8 cellular contexts compared by ENCODE assay signal in the genomic region with DNA sequence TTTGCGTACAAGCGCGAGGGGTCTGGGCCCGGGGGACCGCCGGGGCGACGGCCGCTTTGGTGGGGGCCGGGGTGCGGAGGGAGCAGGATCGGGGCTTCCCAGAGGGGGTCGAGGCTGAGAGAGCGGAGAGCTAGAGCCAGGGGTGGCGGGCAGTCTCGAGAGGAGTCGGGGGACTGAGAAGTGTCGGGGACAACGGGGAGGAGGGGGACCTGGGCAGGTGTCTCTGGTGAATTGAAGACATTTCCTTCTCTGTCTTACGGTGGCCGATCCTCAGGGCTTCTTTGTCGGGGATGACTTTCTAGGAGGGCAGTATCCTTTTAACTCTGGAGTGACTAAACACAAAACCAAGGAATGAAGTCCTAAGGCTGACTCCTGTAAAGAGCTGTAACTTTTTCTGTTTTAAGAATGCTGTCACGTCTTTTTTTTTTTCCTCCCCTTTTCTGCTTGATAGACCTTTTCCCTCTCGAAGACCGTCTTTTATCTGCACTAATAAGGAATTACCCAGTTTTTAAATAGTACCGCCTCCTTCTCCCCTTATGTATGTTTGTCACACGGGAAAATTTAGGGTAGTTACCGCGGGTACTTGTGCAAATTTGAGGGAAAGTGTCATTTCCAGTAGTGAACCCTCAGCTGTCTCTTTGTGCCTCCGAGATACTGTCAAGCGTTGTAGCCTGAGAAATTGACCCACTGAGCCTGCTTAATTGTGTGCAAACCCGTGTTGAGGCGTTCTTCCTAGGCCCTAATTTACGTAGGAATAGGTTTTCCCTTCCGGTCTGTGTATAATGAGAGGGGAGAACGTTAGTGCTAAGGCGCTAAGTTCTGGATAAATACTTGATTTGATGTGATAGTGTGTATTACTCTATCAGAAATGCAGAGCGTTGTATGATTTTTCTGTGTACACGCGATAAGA. TPM values are rescaled to one million over a fixed set of nuclear protein-coding genes. Genes with fewer than 3 reads are reported as not detected.
DNase-seq lines count a peak whose midpoint lies in the region; ATAC-seq and TF ChIP-seq lines count a peak whose summit lies in the region.

No MANE protein-coding gene starts in this region.

- TF ChIP-seq EP300 in sigmoid colon (IDR thresholded peaks at IDR 0.05): no peak

- DNase-seq in DMS79 treated with DMSO at 0.1 percent for 48 hours (lab: John Stamatoyannopoulos, UW) (peak; percentile 70), HuH-7.5 (ENCODE audit: low spot score) (peak; percentile 15), right cardiac atrium (no peak), sigmoid colon (peak; percentile 69), MV-4-11 (lab: John Stamatoyannopoulos, UW) (no peak)
- no peak for DNase-seq in activated T-cell treated with anti-CD3 and anti-CD28 coated beads, Interleukin-2, amount 50 U/mL, for 4 hours
- no peak for DNase-seq in NK-92 treated with Interleukin-12 subunit alpha and Interleukin-12 subunit beta, amount 100 ng/mL, for 24 hours (lab: John Stamatoyannopoulos, UW)

- no peak for TF ChIP-seq CTCF in sigmoid colon (IDR thresholded peaks at IDR 0.05)

- H3K27me3 Mint-ChIP-seq in activated T-cell treated with anti-CD3 and anti-CD28 coated beads, Interleukin-2, amount 50 U/mL, for 4 hours (ENCODE audit: low read depth): no peaks in the 10 kb centered on the region

- H3K27ac ChIP-seq in right cardiac atrium (ENCODE audit: low read length) (peak overlapping the region; percentile 95), sigmoid colon (peak overlapping the region; percentile 93 to 100 (median 98))

- H3K4me1 Mint-ChIP-seq in activated T-cell treated with anti-CD3 and anti-CD28 coated beads, Interleukin-2, amount 50 U/mL, for 4 hours (ENCODE audit: low read depth): peaks cover 9% of the 10 kb centered on the region

- H3K27me3 ChIP-seq in right cardiac atrium (ENCODE audit: control insufficient read depth, insufficient read depth) (no peaks in the 10 kb centered on the region), sigmoid colon (no peaks in the 10 kb centered on the region)

- under 1% methylated on average over 40 of the region's 40 CpGs for WGBS in right cardiac atrium
- 1 to 2% methylated on average over 40 of the region's 40 CpGs for WGBS in sigmoid colon, 2 donors

- intact Hi-C loops in right cardiac atrium (cut with DNase I) (loop anchor here in 2 of 4 donors (5.0 to 10.0 kb wide), 2 partner anchors 49 to 63 kb away; no protein-coding TSS in a partner anchor), sigmoid colon (cut with DNase I) (loop anchor here (5.0 kb wide), 2 partner anchors 129 to 226 kb away; a partner anchor contains a TSS)

- H3K4me3 ChIP-seq in right cardiac atrium (ENCODE audit: low read length) (peak overlapping the region; percentile 86), sigmoid colon (peak overlapping the region; percentile 67 to 99 (median 98))

- no peaks in the 10 kb centered on the region for H3K36me3 ChIP-seq in sigmoid colon

- no peaks in the 10 kb centered on the region for H3K4me1 ChIP-seq in right cardiac atrium (ENCODE audit: control insufficient read depth, insufficient read depth, low read length)
- H3K4me1 ChIP-seq in sigmoid colon: peaks cover 0 to 46% (median 23%) of the 10 kb centered on the region in 4 donors

- H3K9me3 Mint-ChIP-seq in activated T-cell treated with anti-CD3 and anti-CD28 coated beads, Interleukin-2, amount 50 U/mL, for 4 hours: no peaks in the 10 kb centered on the region

- no peaks in the 10 kb centered on the region for H3K9me3 ChIP-seq in right cardiac atrium (ENCODE audit: control insufficient read depth, low read length)
- no peaks in the 10 kb centered on the region for H3K9me3 ChIP-seq in sigmoid colon

- no peaks in the 10 kb centered on the region for H3K36me3 Mint-ChIP-seq in activated T-cell treated with anti-CD3 and anti-CD28 coated beads, Interleukin-2, amount 50 U/mL, for 4 hours (ENCODE audit: insufficient read depth)

- no peak overlapping the region for H3K4me3 Mint-ChIP-seq in activated T-cell treated with anti-CD3 and anti-CD28 coated beads, Interleukin-2, amount 50 U/mL, for 4 hours

- ATAC-seq in GM19452 (IDR thresholded peaks at IDR 0.05; ENCODE audit: unreplicated experiment) (peak; percentile 2), right cardiac atrium (no peak)
- peak; percentile 8 to 16 for ATAC-seq in activated T-cell treated with anti-CD3 and anti-CD28 coated beads, Interleukin-2, amount 50 U/mL, for 4 hours

- TF ChIP-seq POLR2A in sigmoid colon (IDR thresholded peaks at IDR 0.05): no peak

RNA-seq across cellular contexts. Expression of a gene that starts 0.9 kb away (rescaled TPM):
- total RNA-seq in activated T-cell treated with anti-CD3 and anti-CD28 coated beads, Interleukin-2, amount 50 U/mL, for 4 hours: 10 to 100 TPM in 1 of 3 donors, 1 to 10 TPM in 2; 9.0 to 11.3 (median 9.7) TPM
- total RNA-seq in right cardiac atrium (10 to 100 TPM; 41.9 to 61.5 (median 44.3) TPM), sigmoid colon (100 to 1,000 TPM in 3 of 4 donors, 10 to 100 TPM in 1; 75.6 to 109 (median 101) TPM)
- polyA plus RNA-seq in right cardiac atrium (13.0 TPM), sigmoid colon (10 to 100 TPM; 11.3 to 15.5 (median 14.4) TPM)

Comparison
In these comparisons a context has a peak if more than half of its experiments do, and no peak if none do; other contexts are left out.
1. DNase-seq: peak in DMS79 treated with DMSO at 0.1 percent for 48 hours (single experiment), HuH-7.5 (single experiment) and sigmoid colon (single experiment); none in activated T-cell treated with anti-CD3 and anti-CD28 coated beads, Interleukin-2, amount 50 U/mL, for 4 hours (single experiment), right cardiac atrium (0 of 3), MV-4-11 (single experiment) and NK-92 treated with Interleukin-12 subunit alpha and Interleukin-12 subunit beta, amount 100 ng/mL, for 24 hours (single experiment).
2. ATAC-seq: peak in GM19452 (single experiment) and activated T-cell treated with anti-CD3 and anti-CD28 coated beads, Interleukin-2, amount 50 U/mL, for 4 hours (2 of 2); none in right cardiac atrium (0 of 2).